1 cellular context compared by ENCODE assay signal in genomic region chr3:23202203-23202920, GRCh38.
A peak's percentile ranks its signal among the peaks of the same experiment; 100 is the strongest.
TF ChIP-seq lines count a peak whose summit lies in the region.

No MANE protein-coding gene starts in this region.

TF ChIP-seq in GM12878, 131 proteins besides CTCF, POLR2A, EP300 and RAD21 (continued from another document):
- TF ChIP-seq E4F1 (IDR thresholded peaks at IDR 0.05; ENCODE audit: borderline replicate concordance, partially characterized antibody) = no peak
- peak in 1 of 2 experiments; percentile 10; a peak in 1 of 4 replicates for TF ChIP-seq IKZF2 (IDR thresholded peaks at IDR 0.05)
